ENCODE assay signal across 13 cellular contexts in genomic region chr7:101250324-101250723, GRCh38. TPM values are rescaled to one million over a fixed set of nuclear protein-coding genes. Genes with fewer than 3 reads are reported as not detected.
DNase-seq lines count a peak whose midpoint lies in the region; ATAC-seq and TF ChIP-seq lines count a peak whose summit lies in the region.
"Had no signal": no experiment of that assay in that cellular context is flagged by ENCODE, and none has a peak within 500 bp of the region (broad histone marks: within the 10 kb centered on the region; RNA-seq: fewer than 3 reads in every experiment).

No MANE protein-coding gene starts in this region.

- CTCF ChIA-PET in activated naive CD4-positive, alpha-beta T cell treated with anti-CD3 and anti-CD28 coated beads for 36 hours (lab: Charles Lee), result interaction anchor here (3.4 kb wide), 1 partner anchor 32 kb away, joined by 12 read pairs; no protein-coding TSS in a partner anchor

- WGBS in suprapubic skin, result 78% methylated on average over 3 of the region's 3 CpGs

- peak overlapping the region; percentile 85 for H3K4me3 ChIP-seq in suprapubic skin

- H3K4me1 Mint-ChIP-seq in activated naive CD4-positive, alpha-beta T cell treated with anti-CD3 and anti-CD28 coated beads for 36 hours (ENCODE audit: low read depth), result peaks cover 40% of the 10 kb centered on the region
- peaks cover 23 to 26% of the 10 kb centered on the region in 2 donors for H3K4me1 Mint-ChIP-seq in effector memory CD8-positive, alpha-beta T cell (ENCODE audit: low read depth in 2 of 2)

- no peak for TF ChIP-seq CTCF in suprapubic skin (IDR thresholded peaks at IDR 0.05)

- no peaks in the 10 kb centered on the region for H3K27me3 ChIP-seq in suprapubic skin

- no peaks in the 10 kb centered on the region for H3K27me3 Mint-ChIP-seq in activated naive CD4-positive, alpha-beta T cell treated with anti-CD3 and anti-CD28 coated beads for 36 hours (ENCODE audit: low read depth)
- H3K27me3 Mint-ChIP-seq in effector memory CD8-positive, alpha-beta T cell, result peaks cover 0 to 10% of the 10 kb centered on the region in 2 donors

- peaks cover 21% of the 10 kb centered on the region for H3K4me1 ChIP-seq in suprapubic skin

- no peak overlapping the region for H3K27ac ChIP-seq in suprapubic skin
- H3K27ac ChIP-seq: thoracic aorta had no signal

- DNase-seq in activated naive CD4-positive, alpha-beta T cell treated with anti-CD3 and anti-CD28 coated beads for 36 hours, result no peak
- DNase-seq in activated naive CD4-positive, alpha-beta T cell treated with Interleukin-2 at 50 U/mL for 16 hours, result no peak
- peak; percentile 12 for DNase-seq in MV-4-11 (lab: John Stamatoyannopoulos, UW)
- no peak for DNase-seq in effector memory CD8-positive, alpha-beta T cell
- no peak for DNase-seq in suprapubic skin (ENCODE audit: low spot score in 2 of 2)
- no peak for DNase-seq in stimulated activated CD4-positive, alpha-beta T cell treated with anti-CD3 and anti-CD28 coated beads, Interleukin-2, amount 100 ng/mL, for 48 hours
- no peak for DNase-seq in NCI-H510A (lab: John Stamatoyannopoulos, UW)
- DNase-seq in stimulated activated CD4-positive, alpha-beta T cell treated with anti-CD3 and anti-CD28 coated beads, Interleukin-15, amount 100 ng/mL, for 24 hours, result no peak
- DNase-seq: NCI-H2029 treated with DMSO at 0.1 percent for 48 hours; stimulated activated CD4-positive, alpha-beta T cell treated with anti-CD3 and anti-CD28 coated beads, Interleukin-1b, Interleukin-23, amount 100 ng/mL, for 48 hours had no signal

- peaks cover 16% of the 10 kb centered on the region for H3K36me3 Mint-ChIP-seq in activated naive CD4-positive, alpha-beta T cell treated with anti-CD3 and anti-CD28 coated beads for 36 hours (ENCODE audit: low read depth)
- H3K36me3 Mint-ChIP-seq in effector memory CD8-positive, alpha-beta T cell (ENCODE audit: insufficient read depth), result peaks cover 34% of the 10 kb centered on the region

- intact Hi-C loops in activated naive CD4-positive, alpha-beta T cell treated with anti-CD3 and anti-CD28 coated beads for 36 hours (cut with micrococcal nuclease), result no loop called here

- H3K4me3 Mint-ChIP-seq in activated naive CD4-positive, alpha-beta T cell treated with anti-CD3 and anti-CD28 coated beads for 36 hours, result peak overlapping the region; percentile 97
- peak overlapping the region; percentile 97 to 99 for H3K4me3 Mint-ChIP-seq in effector memory CD8-positive, alpha-beta T cell

- ATAC-seq in effector memory CD8-positive, alpha-beta T cell (replicated peaks), result no peak

- H3K9me3 ChIP-seq in suprapubic skin, result no peaks in the 10 kb centered on the region
- H3K9me3 ChIP-seq: thoracic aorta had no signal

- H3K36me3 ChIP-seq in suprapubic skin, result peaks cover 22% of the 10 kb centered on the region

- no peaks in the 10 kb centered on the region for H3K9me3 Mint-ChIP-seq in activated naive CD4-positive, alpha-beta T cell treated with anti-CD3 and anti-CD28 coated beads for 36 hours
- H3K9me3 Mint-ChIP-seq in effector memory CD8-positive, alpha-beta T cell, result no peaks in the 10 kb centered on the region

- no peak for TF ChIP-seq POLR2A in suprapubic skin (IDR thresholded peaks at IDR 0.05)

- no peak for TF ChIP-seq EP300 in suprapubic skin (IDR thresholded peaks at IDR 0.05)

- peak overlapping the region; percentile 31 for H3K27ac Mint-ChIP-seq in activated naive CD4-positive, alpha-beta T cell treated with anti-CD3 and anti-CD28 coated beads for 36 hours
- no peak overlapping the region for H3K27ac Mint-ChIP-seq in effector memory CD8-positive, alpha-beta T cell

RNA-seq across cellular contexts. Expression of gene FIS1, which starts 5.4 kb away (rescaled TPM):
- total RNA-seq in activated naive CD4-positive, alpha-beta T cell treated with anti-CD3 and anti-CD28 coated beads for 36 hours, result 10 to 100 TPM; 84.2 to 84.3 TPM
- total RNA-seq in suprapubic skin, result 100 to 1,000 TPM; 118 to 223 (median 198) TPM

RNA-seq across cellular contexts. Expression of gene CLDN15, which starts 12.7 kb away (rescaled TPM):
- total RNA-seq in activated naive CD4-positive, alpha-beta T cell treated with anti-CD3 and anti-CD28 coated beads for 36 hours, result 10 to 100 TPM in 1 of 2 experiments, 1 to 10 TPM in 1; 9.8 to 11.1 TPM
- total RNA-seq in suprapubic skin, result 10 to 100 TPM in 3 of 4 donors, 1 to 10 TPM in 1; 6.7 to 19.8 (median 12.5) TPM

RNA-seq across cellular contexts. Expression of gene ZNHIT1, which starts 32.4 kb away (rescaled TPM):
- total RNA-seq in activated naive CD4-positive, alpha-beta T cell treated with anti-CD3 and anti-CD28 coated beads for 36 hours, result 10 to 100 TPM; 31.7 to 35.3 TPM
- 10 to 100 TPM; 43.8 to 73.4 (median 66.9) TPM for total RNA-seq in suprapubic skin

RNA-seq across cellular contexts. Expression of gene PLOD3, which starts 32.9 kb away (rescaled TPM):
- 10 to 100 TPM; 18.8 to 19.7 TPM for total RNA-seq in activated naive CD4-positive, alpha-beta T cell treated with anti-CD3 and anti-CD28 coated beads for 36 hours
- total RNA-seq in suprapubic skin, result 10 to 100 TPM; 15.7 to 30.4 (median 22.7) TPM

RNA-seq across cellular contexts. Expression of gene MOGAT3, which starts 49.5 kb away (rescaled TPM):
- not detected for total RNA-seq in activated naive CD4-positive, alpha-beta T cell treated with anti-CD3 and anti-CD28 coated beads for 36 hours
- not detected for total RNA-seq in suprapubic skin
- total RNA-seq: epithelial cell of proximal tubule, RPMI7951, thoracic aorta had no signal
